ENCODE assay signal across 36 cellular contexts in genomic region chr2:17850151-17850550, GRCh38. TPM values are rescaled to one million over a fixed set of nuclear protein-coding genes. Genes with fewer than 3 reads are reported as not detected.
"Had no signal": no experiment of that assay in that cellular context is flagged by ENCODE, and none has a peak within 500 bp of the region (broad histone marks: within the 10 kb centered on the region; RNA-seq: fewer than 3 reads in every experiment).

No MANE protein-coding gene starts in this region.

- H3K4me2 ChIP-seq: PC-9 had no signal

- H3K9me3 Mint-ChIP-seq: activated CD4-positive, alpha-beta T cell treated with anti-CD3 and anti-CD28 coated beads, Interleukin-2, amount 10 ng/mL, durations not matched to agents 24 days and 14 days; activated CD8-positive, alpha-beta T cell treated with anti-CD3 and anti-CD28 coated beads for 36 hours; activated naive CD8-positive, alpha-beta T cell treated with anti-CD3 and anti-CD28 coated beads for 36 hours; activated T-cell treated with anti-CD3 and anti-CD28 coated beads, Interleukin-2, amount 50 U/mL, for 72 hours; activated T-helper 17 cell treated with anti-CD3 and anti-CD28 coated beads, Interleukin-2, amount 50 U/mL, for 72 hours; central memory CD8-positive, alpha-beta T cell; T-cell had no signal

- FAIRE-seq: RCC 7860 had no signal

- H2AFZ ChIP-seq: PC-9 had no signal

- DNase-seq: activated CD4-positive, alpha-beta T cell treated with anti-CD3 and anti-CD28 coated beads, Interleukin-2, amount 10 ng/mL, durations not matched to agents 24 days and 14 days; activated CD4-positive, alpha-beta T cell treated with anti-CD3 and anti-CD28 coated beads, Interleukin-2, amount 50 U/mL, for 4 hours; activated CD8-positive, alpha-beta T cell treated with anti-CD3 and anti-CD28 coated beads for 36 hours; activated effector memory CD4-positive, alpha-beta T cell treated with anti-CD3 and anti-CD28 coated beads, Interleukin-2, amount 50 U/mL, for 16 hours; activated naive CD4-positive, alpha-beta T cell; activated naive CD4-positive, alpha-beta T cell treated with anti-CD3 and anti-CD28 coated beads, Interleukin-2, amount 50 U/mL, for 16 hours; activated naive CD8-positive, alpha-beta T cell treated with anti-CD3 and anti-CD28 coated beads for 36 hours; activated T-cell treated with anti-CD3 and anti-CD28 coated beads, Interleukin-2, amount 50 U/mL, for 1 hour; activated T-cell treated with anti-CD3 and anti-CD28 coated beads, Interleukin-2, amount 50 U/mL, for 72 hours; amniotic stem cell; aorta; brain microvascular endothelial cell; NCI-H1105; NCI-H1417 treated with DMSO at 0.1 percent for 48 hours; NCI-H187 treated with DMSO at 0.1 percent for 48 hours; NCI-H2081; NCI-H345; NCI-H526 treated with DMSO at 0.1 percent for 48 hours; NCI-H774; PC-9; SIG-M5; T-cell; T-helper 17 cell; T1000 had no signal

- H3K27ac ChIP-seq: brain microvascular endothelial cell, PC-9, RWPE1 had no signal

- H3K36me3 Mint-ChIP-seq: activated naive CD8-positive, alpha-beta T cell treated with anti-CD3 and anti-CD28 coated beads for 36 hours; T-cell had no signal

- ATAC-seq: activated CD8-positive, alpha-beta T cell treated with anti-CD3 and anti-CD28 coated beads for 36 hours; activated T-cell treated with anti-CD3 and anti-CD28 coated beads, Interleukin-2, amount 50 U/mL, for 72 hours; activated T-helper 17 cell treated with anti-CD3 and anti-CD28 coated beads, Interleukin-2, amount 50 U/mL, for 72 hours; Right ventricle myocardium inferior; SK-N-SH treated with all-trans-retinoic acid at 6 μM for 48 hours; T-cell; T-helper 17 cell had no signal

- H3K4me3 ChIP-seq: PC-9 had no signal

- H3K4me3 Mint-ChIP-seq: activated CD4-positive, alpha-beta T cell treated with anti-CD3 and anti-CD28 coated beads, Interleukin-2, amount 10 ng/mL, durations not matched to agents 24 days and 14 days; activated CD8-positive, alpha-beta T cell treated with anti-CD3 and anti-CD28 coated beads for 36 hours; activated naive CD8-positive, alpha-beta T cell treated with anti-CD3 and anti-CD28 coated beads for 36 hours; activated T-cell treated with anti-CD3 and anti-CD28 coated beads, Interleukin-2, amount 50 U/mL, for 72 hours; activated T-helper 17 cell treated with anti-CD3 and anti-CD28 coated beads, Interleukin-2, amount 50 U/mL, for 72 hours; central memory CD8-positive, alpha-beta T cell; T-cell; T-helper 17 cell had no signal

- H3K27me3 ChIP-seq: brain microvascular endothelial cell had no signal

- H3K4me1 Mint-ChIP-seq: activated CD4-positive, alpha-beta T cell treated with anti-CD3 and anti-CD28 coated beads, Interleukin-2, amount 10 ng/mL, durations not matched to agents 24 days and 14 days; activated naive CD8-positive, alpha-beta T cell treated with anti-CD3 and anti-CD28 coated beads for 36 hours; activated T-helper 17 cell treated with anti-CD3 and anti-CD28 coated beads, Interleukin-2, amount 50 U/mL, for 72 hours; central memory CD8-positive, alpha-beta T cell; T-cell; T-helper 17 cell had no signal

- H3K36me3 ChIP-seq: brain microvascular endothelial cell had no signal

- H3K27ac Mint-ChIP-seq: activated CD4-positive, alpha-beta T cell treated with anti-CD3 and anti-CD28 coated beads, Interleukin-2, amount 10 ng/mL, durations not matched to agents 24 days and 14 days; activated CD8-positive, alpha-beta T cell treated with anti-CD3 and anti-CD28 coated beads for 36 hours; activated naive CD8-positive, alpha-beta T cell treated with anti-CD3 and anti-CD28 coated beads for 36 hours; activated T-cell treated with anti-CD3 and anti-CD28 coated beads, Interleukin-2, amount 50 U/mL, for 72 hours; activated T-helper 17 cell treated with anti-CD3 and anti-CD28 coated beads, Interleukin-2, amount 50 U/mL, for 72 hours; T-cell; T-helper 17 cell had no signal

RNA-seq across cellular contexts. Expression of gene KCNS3, which starts 28.3 kb away (rescaled TPM):
- total RNA-seq: activated CD4-positive, alpha-beta T cell treated with anti-CD3 and anti-CD28 coated beads, Interleukin-2, amount 10 ng/mL, durations not matched to agents 24 days and 14 days; activated CD8-positive, alpha-beta memory T cell treated with anti-CD3 and anti-CD28 coated beads for 36 hours; activated CD8-positive, alpha-beta T cell treated with anti-CD3 and anti-CD28 coated beads for 36 hours; activated naive CD8-positive, alpha-beta T cell treated with anti-CD3 and anti-CD28 coated beads for 36 hours; activated T-cell treated with anti-CD3 and anti-CD28 coated beads, Interleukin-2, amount 50 U/mL, for 72 hours; activated T-helper 17 cell treated with anti-CD3 and anti-CD28 coated beads, Interleukin-2, amount 50 U/mL, for 72 hours; OCI-LY7; T-helper 17 cell had no signal

RNA-seq across cellular contexts. Expression of gene MSGN1, which starts 33.9 kb away (rescaled TPM):
- total RNA-seq: activated CD4-positive, alpha-beta T cell treated with anti-CD3 and anti-CD28 coated beads, Interleukin-2, amount 10 ng/mL, durations not matched to agents 24 days and 14 days; activated CD8-positive, alpha-beta memory T cell treated with anti-CD3 and anti-CD28 coated beads for 36 hours; activated CD8-positive, alpha-beta T cell treated with anti-CD3 and anti-CD28 coated beads for 36 hours; activated naive CD8-positive, alpha-beta T cell treated with anti-CD3 and anti-CD28 coated beads for 36 hours; activated T-cell treated with anti-CD3 and anti-CD28 coated beads, Interleukin-2, amount 50 U/mL, for 72 hours; activated T-helper 17 cell treated with anti-CD3 and anti-CD28 coated beads, Interleukin-2, amount 50 U/mL, for 72 hours; aorta; chondrocyte; MCF 10A; NCI-H460; OCI-LY7; PC-9; Right ventricle myocardium inferior; SK-MEL-5; T-cell; T-helper 17 cell had no signal
- polyA plus RNA-seq: aorta had no signal
